In genomic region chr5:126831175-126831574, GRCh38 we compare ENCODE assay signal across 1 cellular context.
TF ChIP-seq lines count a peak whose summit lies in the region.

No MANE protein-coding gene starts in this region.

TF ChIP-seq in K562, 482 proteins besides CTCF, POLR2A, EP300 and RAD21:
- TF ChIP-seq ZNF232 (CRISPR knock-in tag; IDR thresholded peaks at IDR 0.05) (no peak), MAFF (IDR thresholded peaks at IDR 0.05; ENCODE audit: low read length) (peak; percentile 99), SMARCA5 (IDR thresholded peaks at IDR 0.05) (no peak), MAFK (IDR thresholded peaks at IDR 0.05; ENCODE audit: low read length) (peak; percentile 100), C11orf30 (IDR thresholded peaks at IDR 0.05; ENCODE audit: low read depth) (peak; percentile 96), MAFG (tag; conservative IDR thresholded peaks at IDR 0.05) (peak; percentile 97), ZNF316 (IDR thresholded peaks at IDR 0.05) (peak; percentile 98)
